2 cellular contexts compared by ENCODE assay signal in the genomic region with DNA sequence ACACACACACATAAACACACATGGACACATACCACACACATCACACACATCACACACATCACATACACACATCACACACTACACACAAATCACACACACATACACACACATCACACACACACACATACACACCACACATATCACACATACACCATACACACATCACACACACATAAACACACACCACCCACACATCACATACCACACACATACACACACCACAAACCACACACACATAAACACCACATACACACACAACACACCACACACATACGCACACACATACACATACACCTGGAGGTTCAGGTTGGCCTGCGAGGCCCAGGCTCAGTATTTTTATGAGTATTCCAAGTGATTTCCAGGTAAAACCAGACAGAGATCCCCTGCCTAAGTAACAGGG.
TF ChIP-seq lines count a peak whose summit lies in the region.

No MANE protein-coding gene starts in this region.

TF ChIP-seq in HepG2, 621 proteins besides CTCF, POLR2A, EP300 and RAD21:
- TF ChIP-seq FOXA1 (IDR thresholded peaks at IDR 0.05) (peak; percentile 56; the same call in 1 of the 2 replicates), FOXA1 (CRISPR knock-in tag; IDR thresholded peaks at IDR 0.05) (no peak), NONO (IDR thresholded peaks at IDR 0.05) (no peak), NONO (CRISPR knock-in tag; conservative IDR thresholded peaks at IDR 0.05) (0 out of 2 replicates have a peak, but pooled peaks have one; percentile 4), JUNB (CRISPR knock-in tag; IDR thresholded peaks at IDR 0.05; ENCODE audit: borderline replicate concordance) (peak; percentile 40; the same call in 1 of the 2 replicates), SOX6 (IDR thresholded peaks at IDR 0.05) (0 out of 2 replicates have a peak, but pooled peaks have one; percentile 57), SOX6 (CRISPR knock-in tag; IDR thresholded peaks at IDR 0.05) (no peak), CREB1 (IDR thresholded peaks at IDR 0.05) (peak; percentile 12; the same call in 1 of the 2 replicates), CREB1 (CRISPR knock-in tag; IDR thresholded peaks at IDR 0.05) (no peak), NBN (conservative IDR thresholded peaks at IDR 0.05) (0 out of 2 replicates have a peak, but pooled peaks have one; percentile 66), ZFP62 (CRISPR knock-in tag; IDR thresholded peaks at IDR 0.05) (no peak), FOXP1 (IDR thresholded peaks at IDR 0.05) (peak; percentile 26; the same call in 1 of the 2 replicates), FOXP1 (CRISPR knock-in tag; IDR thresholded peaks at IDR 0.05) (no peak), ZNF207 (IDR thresholded peaks at IDR 0.05; ENCODE audit: borderline replicate concordance) (peak; percentile 74; the same call in 1 of the 2 replicates), HOXA9 (CRISPR knock-in tag; IDR thresholded peaks at IDR 0.05; ENCODE audit: borderline replicate concordance) (0 out of 2 replicates have a peak, but pooled peaks have one; percentile 37), SP1 (IDR thresholded peaks at IDR 0.05) (peak; percentile 49; the same call in 1 of the 2 replicates), SP1 (CRISPR knock-in tag; IDR thresholded peaks at IDR 0.05) (no peak), MATR3 (CRISPR knock-in tag; IDR thresholded peaks at IDR 0.05) (no peak), ZNF282 (IDR thresholded peaks at IDR 0.05; ENCODE audit: partially characterized antibody) (peak; percentile 83), CBX5 (CRISPR knock-in tag; IDR thresholded peaks at IDR 0.05; ENCODE audit: borderline replicate concordance) (no peak)
- TF ChIP-seq, protein P1, sequence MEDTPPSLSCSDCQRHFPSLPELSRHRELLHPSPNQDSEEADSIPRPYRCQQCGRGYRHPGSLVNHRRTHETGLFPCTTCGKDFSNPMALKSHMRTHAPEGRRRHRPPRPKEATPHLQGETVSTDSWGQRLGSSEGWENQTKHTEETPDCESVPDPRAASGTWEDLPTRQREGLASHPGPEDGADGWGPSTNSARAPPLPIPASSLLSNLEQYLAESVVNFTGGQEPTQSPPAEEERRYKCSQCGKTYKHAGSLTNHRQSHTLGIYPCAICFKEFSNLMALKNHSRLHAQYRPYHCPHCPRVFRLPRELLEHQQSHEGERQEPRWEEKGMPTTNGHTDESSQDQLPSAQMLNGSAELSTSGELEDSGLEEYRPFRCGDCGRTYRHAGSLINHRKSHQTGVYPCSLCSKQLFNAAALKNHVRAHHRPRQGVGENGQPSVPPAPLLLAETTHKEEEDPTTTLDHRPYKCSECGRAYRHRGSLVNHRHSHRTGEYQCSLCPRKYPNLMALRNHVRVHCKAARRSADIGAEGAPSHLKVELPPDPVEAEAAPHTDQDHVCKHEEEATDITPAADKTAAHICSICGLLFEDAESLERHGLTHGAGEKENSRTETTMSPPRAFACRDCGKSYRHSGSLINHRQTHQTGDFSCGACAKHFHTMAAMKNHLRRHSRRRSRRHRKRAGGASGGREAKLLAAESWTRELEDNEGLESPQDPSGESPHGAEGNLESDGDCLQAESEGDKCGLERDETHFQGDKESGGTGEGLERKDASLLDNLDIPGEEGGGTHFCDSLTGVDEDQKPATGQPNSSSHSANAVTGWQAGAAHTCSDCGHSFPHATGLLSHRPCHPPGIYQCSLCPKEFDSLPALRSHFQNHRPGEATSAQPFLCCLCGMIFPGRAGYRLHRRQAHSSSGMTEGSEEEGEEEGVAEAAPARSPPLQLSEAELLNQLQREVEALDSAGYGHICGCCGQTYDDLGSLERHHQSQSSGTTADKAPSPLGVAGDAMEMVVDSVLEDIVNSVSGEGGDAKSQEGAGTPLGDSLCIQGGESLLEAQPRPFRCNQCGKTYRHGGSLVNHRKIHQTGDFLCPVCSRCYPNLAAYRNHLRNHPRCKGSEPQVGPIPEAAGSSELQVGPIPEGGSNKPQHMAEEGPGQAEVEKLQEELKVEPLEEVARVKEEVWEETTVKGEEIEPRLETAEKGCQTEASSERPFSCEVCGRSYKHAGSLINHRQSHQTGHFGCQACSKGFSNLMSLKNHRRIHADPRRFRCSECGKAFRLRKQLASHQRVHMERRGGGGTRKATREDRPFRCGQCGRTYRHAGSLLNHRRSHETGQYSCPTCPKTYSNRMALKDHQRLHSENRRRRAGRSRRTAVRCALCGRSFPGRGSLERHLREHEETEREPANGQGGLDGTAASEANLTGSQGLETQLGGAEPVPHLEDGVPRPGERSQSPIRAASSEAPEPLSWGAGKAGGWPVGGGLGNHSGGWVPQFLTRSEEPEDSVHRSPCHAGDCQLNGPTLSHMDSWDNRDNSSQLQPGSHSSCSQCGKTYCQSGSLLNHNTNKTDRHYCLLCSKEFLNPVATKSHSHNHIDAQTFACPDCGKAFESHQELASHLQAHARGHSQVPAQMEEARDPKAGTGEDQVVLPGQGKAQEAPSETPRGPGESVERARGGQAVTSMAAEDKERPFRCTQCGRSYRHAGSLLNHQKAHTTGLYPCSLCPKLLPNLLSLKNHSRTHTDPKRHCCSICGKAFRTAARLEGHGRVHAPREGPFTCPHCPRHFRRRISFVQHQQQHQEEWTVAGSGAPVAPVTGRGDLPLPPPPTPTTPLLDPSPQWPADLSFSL (CRISPR knock-in tag; IDR thresholded peaks at IDR 0.05) = peak; percentile 72; the same call in 1 of the 2 replicates
- TF ChIP-seq, protein P2, sequence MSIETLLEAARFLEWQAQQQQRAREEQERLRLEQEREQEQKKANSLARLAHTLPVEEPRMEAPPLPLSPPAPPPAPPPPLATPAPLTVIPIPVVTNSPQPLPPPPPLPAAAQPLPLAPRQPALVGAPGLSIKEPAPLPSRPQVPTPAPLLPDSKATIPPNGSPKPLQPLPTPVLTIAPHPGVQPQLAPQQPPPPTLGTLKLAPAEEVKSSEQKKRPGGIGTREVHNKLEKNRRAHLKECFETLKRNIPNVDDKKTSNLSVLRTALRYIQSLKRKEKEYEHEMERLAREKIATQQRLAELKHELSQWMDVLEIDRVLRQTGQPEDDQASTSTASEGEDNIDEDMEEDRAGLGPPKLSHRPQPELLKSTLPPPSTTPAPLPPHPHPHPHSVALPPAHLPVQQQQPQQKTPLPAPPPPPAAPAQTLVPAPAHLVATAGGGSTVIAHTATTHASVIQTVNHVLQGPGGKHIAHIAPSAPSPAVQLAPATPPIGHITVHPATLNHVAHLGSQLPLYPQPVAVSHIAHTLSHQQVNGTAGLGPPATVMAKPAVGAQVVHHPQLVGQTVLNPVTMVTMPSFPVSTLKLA (IDR thresholded peaks at IDR 0.05) = peak; percentile 17; the same call in 1 of the 2 replicates
TF ChIP-seq in HepG2: peak in this region for 13.

TF ChIP-seq in H1, 55 proteins besides CTCF, POLR2A, EP300 and RAD21:
- TF ChIP-seq, protein P3, sequence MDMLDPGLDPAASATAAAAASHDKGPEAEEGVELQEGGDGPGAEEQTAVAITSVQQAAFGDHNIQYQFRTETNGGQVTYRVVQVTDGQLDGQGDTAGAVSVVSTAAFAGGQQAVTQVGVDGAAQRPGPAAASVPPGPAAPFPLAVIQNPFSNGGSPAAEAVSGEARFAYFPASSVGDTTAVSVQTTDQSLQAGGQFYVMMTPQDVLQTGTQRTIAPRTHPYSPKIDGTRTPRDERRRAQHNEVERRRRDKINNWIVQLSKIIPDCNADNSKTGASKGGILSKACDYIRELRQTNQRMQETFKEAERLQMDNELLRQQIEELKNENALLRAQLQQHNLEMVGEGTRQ (IDR thresholded peaks at IDR 0.05; ENCODE audit: low read length) = no peak
- TF ChIP-seq CEBPB (IDR thresholded peaks at IDR 0.05; ENCODE audit: low read depth, low read length) = no peak
